Comparison of ENCODE assay signal across 8 cellular contexts in the genomic region with DNA sequence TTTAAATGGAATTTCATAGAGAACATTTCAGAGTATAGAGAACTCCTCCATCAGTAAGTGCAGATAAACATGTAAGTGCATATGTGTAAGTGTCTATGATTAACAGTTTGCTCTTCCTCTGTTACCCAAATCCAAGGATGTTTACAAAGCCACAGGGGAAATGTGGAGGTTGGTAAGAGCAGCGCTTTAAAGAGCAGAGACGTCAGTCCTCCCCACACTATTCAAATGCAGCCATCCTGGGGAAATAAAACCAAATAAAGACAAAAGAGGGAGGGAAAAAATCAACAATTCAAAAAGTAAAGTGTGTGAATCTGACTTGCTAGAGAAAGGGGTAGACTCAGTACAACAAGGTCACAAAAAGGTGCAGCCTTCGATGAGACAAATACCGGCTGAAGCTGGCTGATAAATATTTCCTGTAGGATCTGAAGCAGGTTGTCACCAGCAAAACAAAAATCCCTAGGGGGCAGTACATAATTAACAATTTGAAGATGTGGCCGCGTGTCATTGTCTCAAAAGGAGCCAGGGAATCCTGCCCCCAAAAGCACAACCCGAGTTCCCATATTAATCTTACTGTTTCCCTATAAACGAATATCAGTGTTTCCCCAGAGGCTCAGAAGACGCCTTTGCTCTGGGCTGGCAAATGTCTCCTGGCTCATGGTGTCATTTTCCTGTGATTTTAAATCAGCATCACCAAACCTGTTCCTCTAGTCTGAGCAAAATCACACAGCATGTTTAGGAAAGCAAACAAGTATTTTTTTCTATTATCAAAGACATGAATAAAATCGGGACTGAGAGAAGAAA.
DNase-seq lines count a peak whose midpoint lies in the region; ATAC-seq and TF ChIP-seq lines count a peak whose summit lies in the region.

No MANE protein-coding gene starts in this region.

- POLR2A ChIA-PET in activated CD8-positive, alpha-beta T cell treated with anti-CD3 and anti-CD28 coated beads for 36 hours (lab: Charles Lee): no interaction called here
- POLR2A ChIA-PET in activated CD8-positive, alpha-beta T cell treated with anti-CD3 and anti-CD28 coated beads, Interleukin-2, amount 10 ng/mL, durations not matched to agents 7 days and 5 days (lab: Charles Lee): no interaction called here

- no peaks in the 10 kb centered on the region for H3K36me3 Mint-ChIP-seq in activated CD8-positive, alpha-beta T cell treated with anti-CD3 and anti-CD28 coated beads for 36 hours (ENCODE audit: low read depth)
- H3K36me3 Mint-ChIP-seq in activated CD8-positive, alpha-beta T cell treated with anti-CD3 and anti-CD28 coated beads, Interleukin-2, amount 10 ng/mL, durations not matched to agents 7 days and 5 days (ENCODE audit: low read depth): no peaks in the 10 kb centered on the region
- no peaks in the 10 kb centered on the region for H3K36me3 Mint-ChIP-seq in nephron (ENCODE audit: low read depth)

- no peak for DNase-seq in activated CD8-positive, alpha-beta T cell treated with anti-CD3 and anti-CD28 coated beads for 36 hours
- DNase-seq in activated CD8-positive, alpha-beta T cell treated with anti-CD3 and anti-CD28 coated beads, Interleukin-2, amount 10 ng/mL, durations not matched to agents 7 days and 5 days: no peak
- DNase-seq in NCI-H2227 treated with DMSO at 0.1 percent for 48 hours (lab: John Stamatoyannopoulos, UW) (peak; percentile 67), cerebellar cortex (ENCODE audit: low spot score) (peak; percentile 6)

- CTCF ChIA-PET in activated CD8-positive, alpha-beta T cell treated with anti-CD3 and anti-CD28 coated beads for 36 hours (lab: Charles Lee): interaction anchor here (1.2 kb wide), 1 partner anchor 16 kb away, joined by 3 read pairs; no protein-coding TSS in a partner anchor
- CTCF ChIA-PET in activated CD8-positive, alpha-beta T cell treated with anti-CD3 and anti-CD28 coated beads, Interleukin-2, amount 10 ng/mL, durations not matched to agents 7 days and 5 days (lab: Charles Lee): no interaction called here

- ATAC-seq in activated CD8-positive, alpha-beta T cell treated with anti-CD3 and anti-CD28 coated beads for 36 hours: no peak
- ATAC-seq in activated CD8-positive, alpha-beta T cell treated with anti-CD3 and anti-CD28 coated beads, Interleukin-2, amount 10 ng/mL, durations not matched to agents 7 days and 5 days: no peak
- ATAC-seq in GM18511 (IDR thresholded peaks at IDR 0.05; ENCODE audit: unreplicated experiment): no peak
- ATAC-seq in HG03442 (IDR thresholded peaks at IDR 0.05; ENCODE audit: unreplicated experiment): no peak
- ATAC-seq in GM19463 (IDR thresholded peaks at IDR 0.05; ENCODE audit: unreplicated experiment): no peak

- peak; percentile 36 for TF ChIP-seq CTCF in activated CD8-positive, alpha-beta T cell treated with anti-CD3 and anti-CD28 coated beads for 36 hours (IDR thresholded peaks at IDR 0.05)
- peak; percentile 35 to 45 (median 36) for TF ChIP-seq CTCF in nephron (IDR thresholded peaks at IDR 0.05; ENCODE audit: unreplicated experiment in 3 of 3)

- intact Hi-C loops in activated CD8-positive, alpha-beta T cell treated with anti-CD3 and anti-CD28 coated beads for 36 hours (cut with micrococcal nuclease): no loop called here

- H3K4me1 Mint-ChIP-seq in activated CD8-positive, alpha-beta T cell treated with anti-CD3 and anti-CD28 coated beads for 36 hours (ENCODE audit: low read depth): peaks cover 2% of the 10 kb centered on the region
- H3K4me1 Mint-ChIP-seq in activated CD8-positive, alpha-beta T cell treated with anti-CD3 and anti-CD28 coated beads, Interleukin-2, amount 10 ng/mL, durations not matched to agents 7 days and 5 days (ENCODE audit: low read depth): peaks cover 3% of the 10 kb centered on the region
- H3K4me1 Mint-ChIP-seq in nephron: peaks cover 26% of the 10 kb centered on the region

- no peak overlapping the region for H3K4me3 Mint-ChIP-seq in activated CD8-positive, alpha-beta T cell treated with anti-CD3 and anti-CD28 coated beads for 36 hours
- H3K4me3 Mint-ChIP-seq in activated CD8-positive, alpha-beta T cell treated with anti-CD3 and anti-CD28 coated beads, Interleukin-2, amount 10 ng/mL, durations not matched to agents 7 days and 5 days: no peak overlapping the region
- H3K4me3 Mint-ChIP-seq in nephron: peak overlapping the region; percentile 9 to 26 (median 11)

- no peaks in the 10 kb centered on the region for H3K9me3 Mint-ChIP-seq in activated CD8-positive, alpha-beta T cell treated with anti-CD3 and anti-CD28 coated beads for 36 hours
- no peaks in the 10 kb centered on the region for H3K9me3 Mint-ChIP-seq in activated CD8-positive, alpha-beta T cell treated with anti-CD3 and anti-CD28 coated beads, Interleukin-2, amount 10 ng/mL, durations not matched to agents 7 days and 5 days (ENCODE audit: insufficient read depth)
- peaks cover 7% of the 10 kb centered on the region for H3K9me3 Mint-ChIP-seq in nephron

- peaks cover 10% of the 10 kb centered on the region for H3K27me3 Mint-ChIP-seq in activated CD8-positive, alpha-beta T cell treated with anti-CD3 and anti-CD28 coated beads for 36 hours
- H3K27me3 Mint-ChIP-seq in activated CD8-positive, alpha-beta T cell treated with anti-CD3 and anti-CD28 coated beads, Interleukin-2, amount 10 ng/mL, durations not matched to agents 7 days and 5 days (ENCODE audit: low read depth): peaks cover 23% of the 10 kb centered on the region
- no peaks in the 10 kb centered on the region for H3K27me3 Mint-ChIP-seq in nephron (ENCODE audit: low read depth)

- H3K27ac Mint-ChIP-seq in activated CD8-positive, alpha-beta T cell treated with anti-CD3 and anti-CD28 coated beads for 36 hours: no peak overlapping the region
- no peak overlapping the region for H3K27ac Mint-ChIP-seq in activated CD8-positive, alpha-beta T cell treated with anti-CD3 and anti-CD28 coated beads, Interleukin-2, amount 10 ng/mL, durations not matched to agents 7 days and 5 days
- peak overlapping the region; percentile 21 to 54 (median 31) for H3K27ac Mint-ChIP-seq in nephron

Comparison
In these comparisons a context has a peak if more than half of its experiments do, and no peak if none do; other contexts are left out.
1. DNase-seq: peak in NCI-H2227 treated with DMSO at 0.1 percent for 48 hours (single experiment) and cerebellar cortex (single experiment); none in activated CD8-positive, alpha-beta T cell treated with anti-CD3 and anti-CD28 coated beads for 36 hours (single experiment) and activated CD8-positive, alpha-beta T cell treated with anti-CD3 and anti-CD28 coated beads, Interleukin-2, amount 10 ng/mL, durations not matched to agents 7 days and 5 days (single experiment).
2. H3K27ac Mint-ChIP-seq: peak in nephron (3 of 3); none in activated CD8-positive, alpha-beta T cell treated with anti-CD3 and anti-CD28 coated beads for 36 hours (single experiment) and activated CD8-positive, alpha-beta T cell treated with anti-CD3 and anti-CD28 coated beads, Interleukin-2, amount 10 ng/mL, durations not matched to agents 7 days and 5 days (single experiment).
3. H3K4me3 Mint-ChIP-seq: peak in nephron (3 of 3); none in activated CD8-positive, alpha-beta T cell treated with anti-CD3 and anti-CD28 coated beads for 36 hours (single experiment) and activated CD8-positive, alpha-beta T cell treated with anti-CD3 and anti-CD28 coated beads, Interleukin-2, amount 10 ng/mL, durations not matched to agents 7 days and 5 days (single experiment).